In genomic region chr12:12439636-12440035, GRCh38 we compare ENCODE assay signal across 9 cellular contexts.
DNase-seq lines count a peak whose midpoint lies in the region; ATAC-seq and TF ChIP-seq lines count a peak whose summit lies in the region.
"Had no signal": no experiment of that assay in that cellular context is flagged by ENCODE, and none has a peak within 500 bp of the region (broad histone marks: within the 10 kb centered on the region; RNA-seq: fewer than 3 reads in every experiment).

No MANE protein-coding gene starts in this region.

- CTCF ChIA-PET in WTC11 (lab: Charles Lee) = no interaction called here

- TF ChIP-seq CTCF in WTC11 (IDR thresholded peaks at IDR 0.05) (no peak), brain microvascular endothelial cell (IDR thresholded peaks at IDR 0.05; ENCODE audit: low read depth, low read length, missing control alignments) (no peak), progenitor cell of endocrine pancreas (IDR thresholded peaks at IDR 0.05; ENCODE audit: unreplicated experiment) (no peak)

- no peak overlapping the region for H3K27ac ChIP-seq in brain microvascular endothelial cell

- peaks cover 11% of the 10 kb centered on the region for H3K36me3 Mint-ChIP-seq in WTC11
- peaks cover 7% of the 10 kb centered on the region for H3K36me3 Mint-ChIP-seq in progenitor cell of endocrine pancreas (ENCODE audit: insufficient read depth)

- DNase-seq in HPDE6-E6E7 (ENCODE audit: extremely low spot score) (peak; percentile 85), WTC11 (ENCODE audit: low spot score) (no peak), brain microvascular endothelial cell (peak; percentile 79), skeletal muscle cell (ENCODE audit: low read depth) (peak; percentile 80), NCI-H2107 treated with DMSO at 0.1 percent for 48 hours (lab: John Stamatoyannopoulos, UW; ENCODE audit: unreplicated experiment) (no peak), progenitor cell of endocrine pancreas (ENCODE audit: low spot score, unreplicated experiment) (no peak), MG63 (no peak)
- DNase-seq: posterior cingulate gyrus had no signal

- H3K4me1 Mint-ChIP-seq in WTC11 = no peaks in the 10 kb centered on the region; the same call in 1 of the 2 replicates
- H3K4me1 Mint-ChIP-seq in progenitor cell of endocrine pancreas (ENCODE audit: low read depth) = peaks cover 10% of the 10 kb centered on the region

- POLR2A ChIA-PET in WTC11 (lab: Charles Lee) = no interaction called here

- ATAC-seq in WTC11 (no peak), HG02588 (IDR thresholded peaks at IDR 0.05; ENCODE audit: unreplicated experiment) (no peak)

- in situ Hi-C loops in brain microvascular endothelial cell (cut with HindIII; ENCODE audit: low pct_ligation_motif_present, low sequenced_read_pairs) = no loop called here

- H3K9me3 Mint-ChIP-seq in WTC11 (peaks cover 8% of the 10 kb centered on the region), progenitor cell of endocrine pancreas (ENCODE audit: low read depth) (peaks cover 5% of the 10 kb centered on the region)

- H3K4me3 ChIP-seq in brain microvascular endothelial cell (ENCODE audit: low read depth, low read length) (no peak overlapping the region), skeletal muscle cell (ENCODE audit: low read depth, low read length) (no peak overlapping the region), MG63 (no peak overlapping the region)

- H3K4me3 Mint-ChIP-seq in WTC11 (no peak overlapping the region), progenitor cell of endocrine pancreas (ENCODE audit: low read depth) (no peak overlapping the region)

- H3K27me3 ChIP-seq in brain microvascular endothelial cell (replicated peaks) (no peaks in the 10 kb centered on the region), MG63 (no peaks in the 10 kb centered on the region)

- H3K27ac Mint-ChIP-seq in WTC11 = no peak overlapping the region
- no peak overlapping the region for H3K27ac Mint-ChIP-seq in progenitor cell of endocrine pancreas

- H3K27me3 Mint-ChIP-seq in WTC11 (ENCODE audit: low read depth) = no peaks in the 10 kb centered on the region
- H3K27me3 Mint-ChIP-seq in progenitor cell of endocrine pancreas = no peaks in the 10 kb centered on the region

- no peaks in the 10 kb centered on the region for H3K36me3 ChIP-seq in brain microvascular endothelial cell (replicated peaks)
- peaks cover 10% of the 10 kb centered on the region for H3K36me3 ChIP-seq in MG63

- peaks cover 9% of the 10 kb centered on the region for H3K9me3 ChIP-seq in MG63

TF ChIP-seq in WTC11, 78 proteins besides CTCF, POLR2A, EP300 and RAD21:
- TF ChIP-seq E2F1 (CRISPR knock-in tag; IDR thresholded peaks at IDR 0.05) = no peak
- peak; percentile 77; the same call in 1 of the 2 replicates for TF ChIP-seq GABPB1 (CRISPR knock-in tag; IDR thresholded peaks at IDR 0.05)
TF ChIP-seq in WTC11: peak in this region for 1.

Comparison
In these comparisons a context has a peak if more than half of its experiments do, and no peak if none do; other contexts are left out.
1. DNase-seq: peak in HPDE6-E6E7 (single experiment), brain microvascular endothelial cell (single experiment) and skeletal muscle cell (single experiment); none in WTC11 (single experiment), NCI-H2107 treated with DMSO at 0.1 percent for 48 hours (single experiment), progenitor cell of endocrine pancreas (single experiment) and MG63 (single experiment).